ENCODE assay signal across 8 cellular contexts in genomic region chr2:200308001-200308400, GRCh38. TPM values are rescaled to one million over a fixed set of nuclear protein-coding genes. Genes with fewer than 3 reads are reported as not detected.
DNase-seq lines count a peak whose midpoint lies in the region; ATAC-seq, FAIRE-seq and TF ChIP-seq lines count a peak whose summit lies in the region.

No MANE protein-coding gene starts in this region.

- H3K4me1 Mint-ChIP-seq in stimulated activated naive CD8-positive, alpha-beta T cell treated with anti-CD3 and anti-CD28 coated beads, Interleukin-15, Interleukin-2, amounts not matched to agents 100 ng/mL and 50 ng/mL, for 24 hours (ENCODE audit: low read depth), result peaks cover 10% of the 10 kb centered on the region

- H3K27me3 ChIP-seq in GM12878 (replicated peaks in 1 of 2; ENCODE audit: control insufficient read depth in 2 of 2, insufficient read depth in 2 of 2, low read length in 1 of 2) (no peaks in the 10 kb centered on the region), right lobe of liver (no peaks in the 10 kb centered on the region)

- H2AFZ ChIP-seq in GM12878 (ENCODE audit: control insufficient read depth, low read depth, low read length), result no peak overlapping the region; the same call in 1 of the 2 replicates

- H3K9ac ChIP-seq in GM12878 (ENCODE audit: control insufficient read depth, insufficient read depth, low read length), result no peak overlapping the region

- ATAC-seq in stimulated activated naive CD8-positive, alpha-beta T cell treated with anti-CD3 and anti-CD28 coated beads, Interleukin-15, Interleukin-2, amounts not matched to agents 100 U/mL and 50 U/mL, for 24 hours, result no peak
- ATAC-seq in GM12878, result no peak
- peak in 1 of 4 donors; percentile 4 for ATAC-seq in right lobe of liver
- ATAC-seq in GM21360 (IDR thresholded peaks at IDR 0.05; ENCODE audit: unreplicated experiment), result no peak

- SMC1A ChIA-PET in GM12878 (lab: Charles Lee; ENCODE audit: uncharacterized antibody, unreplicated experiment), result interaction anchor here (0.7 to 2.9 kb wide), 6 partner anchors 14 to 164 kb away, joined by 3 to 16 read pairs (median 4); no protein-coding TSS in a partner anchor

- no peak for TF ChIP-seq RAD21 in GM12878 (IDR thresholded peaks at IDR 0.05; ENCODE audit: insufficient read depth, low read depth, low read length)

- H3K36me3 ChIP-seq in GM12878 (ENCODE audit: control insufficient read depth in 2 of 2, insufficient read depth in 2 of 2, low read length in 1 of 2) (no peaks in the 10 kb centered on the region), right lobe of liver (no peaks in the 10 kb centered on the region)

- H3K9me3 ChIP-seq in GM12878 (replicated peaks; ENCODE audit: control insufficient read depth, insufficient read depth, low read length), result no peaks in the 10 kb centered on the region
- no peaks in the 10 kb centered on the region for H3K9me3 ChIP-seq in right lobe of liver

- H3K27ac Mint-ChIP-seq in stimulated activated naive CD8-positive, alpha-beta T cell treated with anti-CD3 and anti-CD28 coated beads, Interleukin-15, Interleukin-2, amounts not matched to agents 100 ng/mL and 50 ng/mL, for 24 hours, result no peak overlapping the region

- H3K27ac ChIP-seq in GM12878 (ENCODE audit: control insufficient read depth, insufficient read depth) (no peak overlapping the region), right lobe of liver (peak overlapping the region; percentile 82 to 92 (median 91))

- BruUV-seq in GM12878 (replicated peaks; lab: Mats Ljungman, UMichigan), result no TSS peak

- H3K4me3 Mint-ChIP-seq in stimulated activated naive CD8-positive, alpha-beta T cell treated with anti-CD3 and anti-CD28 coated beads, Interleukin-15, Interleukin-2, amounts not matched to agents 100 ng/mL and 50 ng/mL, for 24 hours, result peak overlapping the region; percentile 73

- H3K4me2 ChIP-seq in GM12878 (ENCODE audit: control insufficient read depth, insufficient read depth), result peak overlapping the region; percentile 74

- no peaks in the 10 kb centered on the region for H3K9me3 Mint-ChIP-seq in stimulated activated naive CD8-positive, alpha-beta T cell treated with anti-CD3 and anti-CD28 coated beads, Interleukin-15, Interleukin-2, amounts not matched to agents 100 ng/mL and 50 ng/mL, for 24 hours

- no peak for TF ChIP-seq POLR2A in GM12878 (IDR thresholded peaks at IDR 0.05; ENCODE audit: low read depth, low read length)
- TF ChIP-seq POLR2A in right lobe of liver (IDR thresholded peaks at IDR 0.05), result no peak

- 33% methylated on average over 6 of the region's 6 CpGs for WGBS in GM12878 (ENCODE audit: insufficient coverage, insufficient replicate concordance, low lambda C conversion rate, missing lambda C conversion rate)
- WGBS in right lobe of liver (ENCODE audit: insufficient coverage, low coverage, low lambda C conversion rate, missing lambda C conversion rate), result 3% methylated on average over 6 of the region's 6 CpGs

- H3K27me3 Mint-ChIP-seq in stimulated activated naive CD8-positive, alpha-beta T cell treated with anti-CD3 and anti-CD28 coated beads, Interleukin-15, Interleukin-2, amounts not matched to agents 100 ng/mL and 50 ng/mL, for 24 hours, result peaks cover 52% of the 10 kb centered on the region

- H4K20me1 ChIP-seq in GM12878 (ENCODE audit: control insufficient read depth, insufficient read depth), result no peaks in the 10 kb centered on the region

- no peak for TF ChIP-seq EP300 in GM12878 (IDR thresholded peaks at IDR 0.05; ENCODE audit: borderline replicate concordance in 1 of 2, control insufficient read depth in 1 of 2, low read depth in 2 of 2, low read length in 2 of 2)

- peak overlapping the region; percentile 71 for H3K4me3 ChIP-seq in GM12878
- peak overlapping the region; percentile 72 to 91 (median 86) for H3K4me3 ChIP-seq in right lobe of liver

- H3K79me2 ChIP-seq in GM12878 (ENCODE audit: control insufficient read depth, insufficient read depth, low read length), result peaks cover 19% of the 10 kb centered on the region

- H3K4me1 ChIP-seq in GM12878 (ENCODE audit: control insufficient read depth, insufficient read depth, low read length), result peaks cover 4% of the 10 kb centered on the region; the same call in 1 of the 2 replicates
- peaks cover 0 to 48% (median 26%) of the 10 kb centered on the region in 4 donors for H3K4me1 ChIP-seq in right lobe of liver

- CTCF ChIA-PET in GM12878 (lab: Yijun Ruan, JAX), result interaction anchor here (0.8 to 1.9 kb wide), 3 partner anchors 14 to 328 kb away, joined by 3 to 5 read pairs (median 3); no protein-coding TSS in a partner anchor

- no peak for FAIRE-seq in GM12878 (lab: Jason Lieb, UNC)

- in situ Hi-C loops in GM12878 (cut with MboI), result no loop called here

- no peak for TF ChIP-seq CTCF in GM12878 (IDR thresholded peaks at IDR 0.05 in 2 of 3, conservative IDR thresholded peaks at IDR 0.05 in 1 of 3; ENCODE audit: control insufficient read depth in 2 of 3, extremely low read depth in 1 of 3, insufficient read depth in 1 of 3, low read depth in 3 of 3, low read length in 3 of 3)
- TF ChIP-seq CTCF in right lobe of liver (IDR thresholded peaks at IDR 0.05), result no peak

- no peak for DNase-seq in stimulated activated naive CD8-positive, alpha-beta T cell treated with anti-CD3 and anti-CD28 coated beads, Interleukin-15, Interleukin-2, amounts not matched to agents 100 U/mL and 50 U/mL, for 24 hours
- no peak for DNase-seq in GM12878 (ENCODE audit: low read depth, low spot score)
- no peak for DNase-seq in right lobe of liver
- DNase-seq in NCI-H510A (lab: John Stamatoyannopoulos, UW), result no peak
- DNase-seq in COR-L47 (lab: John Stamatoyannopoulos, UW), result no peak
- DNase-seq in NCI-H1930 (lab: John Stamatoyannopoulos, UW), result no peak

- intact Hi-C loops in GM12878 (cut with micrococcal nuclease; ENCODE audit: unreplicated experiment), result loop anchor here (5.0 kb wide), 3 partner anchors 64 to 326 kb away; no protein-coding TSS in a partner anchor
- intact Hi-C loops in right lobe of liver (cut with DNase I), result no loop called here

- RAD21 ChIA-PET in GM12878 (lab: Charles Lee; ENCODE audit: unreplicated experiment), result no interaction called here

- no peaks in the 10 kb centered on the region for H3K36me3 Mint-ChIP-seq in stimulated activated naive CD8-positive, alpha-beta T cell treated with anti-CD3 and anti-CD28 coated beads, Interleukin-15, Interleukin-2, amounts not matched to agents 100 ng/mL and 50 ng/mL, for 24 hours (ENCODE audit: low read depth)

- POLR2A ChIA-PET in GM12878 (lab: Charles Lee), result no interaction called here

TF ChIP-seq in GM12878, 131 proteins besides CTCF, POLR2A, EP300 and RAD21 (continues in another document):
- TF ChIP-seq TAF1 (IDR thresholded peaks at IDR 0.05; ENCODE audit: borderline replicate concordance, low read depth, low read length), result no peak
- no peak for TF ChIP-seq CHD4 (IDR thresholded peaks at IDR 0.05)
- TF ChIP-seq REST (IDR thresholded peaks at IDR 0.05; ENCODE audit: low read depth, low read length), result no peak
- TF ChIP-seq ETV6 (conservative IDR thresholded peaks at IDR 0.05 in 1 of 2, IDR thresholded peaks at IDR 0.05 in 1 of 2; ENCODE audit: borderline replicate concordance in 1 of 2, low read depth in 1 of 2), result no peak
- TF ChIP-seq CBX3 (IDR thresholded peaks at IDR 0.05; ENCODE audit: borderline replicate concordance, low read depth), result no peak
- TF ChIP-seq TCF12 (IDR thresholded peaks at IDR 0.05; ENCODE audit: low read depth, low read length), result no peak
- TF ChIP-seq SIN3A (IDR thresholded peaks at IDR 0.05; ENCODE audit: low read depth, low read length), result no peak
- TF ChIP-seq CREB1 (IDR thresholded peaks at IDR 0.05; ENCODE audit: low read depth), result no peak
- no peak for TF ChIP-seq HCFC1 (IDR thresholded peaks at IDR 0.05; ENCODE audit: low read length)

RNA-seq across cellular contexts. Expression of gene SPATS2L, which starts 1.5 kb away (rescaled TPM):
- 19.1 and 27.4 TPM in 2 replicates for total RNA-seq in GM12878 (2013; cell fraction: nucleolus; rRNA removed)
- total RNA-seq in GM12878 (2014; rRNA removed), result 18.9 and 19.7 TPM in 2 replicates
- total RNA-seq in GM12878 (2014; rRNA removed; fragmentation: Illumina TruSeq; extraction: Trizol), result 18.0 and 21.3 TPM in 2 replicates
- 24.7 and 27.2 TPM in 2 replicates for total RNA-seq in GM12878 (2021)
- polyA plus RNA-seq in GM12878 (2011; ENCODE audit: low read depth), result 6.9 TPM
- 16.3 and 21.4 TPM in 2 replicates for polyA plus RNA-seq in GM12878 (2011; rRNA removed)
- polyA plus RNA-seq in GM12878 (2011; cell fraction: cytosol; rRNA removed), result 15.1 and 21.3 TPM in 2 replicates
- polyA plus RNA-seq in GM12878 (2011; cell fraction: nucleus; rRNA removed), result 8.3 and 8.6 TPM in 2 replicates
- 11.0 and 13.0 TPM in 2 replicates for polyA plus RNA-seq in GM12878 (2012)
- 27.0 and 30.0 TPM in 2 replicates for polyA plus RNA-seq in GM12878 (2014; fragmentation: Illumina TruSeq; extraction: Trizol)
- polyA plus RNA-seq in GM12878 (2014; fragmentation: Nextera tagmentation; extraction: Ambion mirVana), result 1 to 10 TPM; 5.2 to 8.0 TPM
- polyA plus RNA-seq in GM12878 (2014; rRNA removed), result 26.3 and 27.6 TPM in 2 replicates
- polyA plus RNA-seq in GM12878 (2016; fragmentation: Nextera tagmentation; extraction: Ambion mirVana), result 10 to 100 TPM; 16.3 to 22.0 TPM
- 9.7 and 13.7 TPM in 2 replicates for polyA minus RNA-seq in GM12878 (2011; rRNA and poly(A)+ RNA removed)
- 9.4 and 10.2 TPM in 2 replicates for polyA minus RNA-seq in GM12878 (2011; cell fraction: cytosol; rRNA and poly(A)+ RNA removed)
- polyA minus RNA-seq in GM12878 (2011; cell fraction: nucleus; rRNA and poly(A)+ RNA removed), result 7.1 and 13.3 TPM in 2 replicates
- total RNA-seq in right lobe of liver, result 100 to 1,000 TPM in 1 of 6 experiments, 10 to 100 TPM in 5; 60.7 to 109 (median 72.9) TPM
